Comparison of ENCODE assay signal across 12 cellular contexts in genomic region chr5:142059304-142059940, GRCh38. TPM values are rescaled to one million over a fixed set of nuclear protein-coding genes. Genes with fewer than 3 reads are reported as not detected.
DNase-seq lines count a peak whose midpoint lies in the region; ATAC-seq and TF ChIP-seq lines count a peak whose summit lies in the region.
"Had no signal": no experiment of that assay in that cellular context is flagged by ENCODE, and none has a peak within 500 bp of the region (broad histone marks: within the 10 kb centered on the region; RNA-seq: fewer than 3 reads in every experiment).

No MANE protein-coding gene starts in this region.

- no peaks in the 10 kb centered on the region for H3K27me3 Mint-ChIP-seq in mesothelial cell of epicardium (ENCODE audit: low read depth)
- no peaks in the 10 kb centered on the region for H3K27me3 Mint-ChIP-seq in activated T-helper 2 cell treated with anti-CD3 and anti-CD28 coated beads, Interferon-gamma antibody, Interleukin-2, Interleukin-4, amounts not matched to agents 10 μg/mL and 5 μg/mL and 100 μg/mL, durations not matched to agents 14 hours and 24 hours and 36 hours (ENCODE audit: low read depth)
- H3K27me3 Mint-ChIP-seq in effector memory CD8-positive, alpha-beta T cell = no peaks in the 10 kb centered on the region

- H3K27ac Mint-ChIP-seq in mesothelial cell of epicardium = peak overlapping the region; percentile 7
- H3K27ac Mint-ChIP-seq in activated T-helper 2 cell treated with anti-CD3 and anti-CD28 coated beads, Interferon-gamma antibody, Interleukin-2, Interleukin-4, amounts not matched to agents 10 μg/mL and 5 μg/mL and 100 μg/mL, durations not matched to agents 14 hours and 24 hours and 36 hours = no peak overlapping the region
- H3K27ac Mint-ChIP-seq in effector memory CD8-positive, alpha-beta T cell = no peak overlapping the region
- H3K27ac Mint-ChIP-seq: dendritic cell treated with granulocyte-macrophage colony-stimulating factor and Interleukin-4, amounts not matched to agents 40 ng/mL and 50 ng/mL, for 4 days had no signal

- peaks cover 47% of the 10 kb centered on the region for H3K4me1 Mint-ChIP-seq in mesothelial cell of epicardium
- H3K4me1 Mint-ChIP-seq in activated T-helper 2 cell treated with anti-CD3 and anti-CD28 coated beads, Interferon-gamma antibody, Interleukin-2, Interleukin-4, amounts not matched to agents 10 μg/mL and 5 μg/mL and 100 μg/mL, durations not matched to agents 14 hours and 24 hours and 36 hours (ENCODE audit: low read depth) = peaks cover 17% of the 10 kb centered on the region
- peaks cover 12% of the 10 kb centered on the region in 2 donors for H3K4me1 Mint-ChIP-seq in effector memory CD8-positive, alpha-beta T cell (ENCODE audit: low read depth in 2 of 2)

- no peaks in the 10 kb centered on the region for H3K9me3 ChIP-seq in esophagus squamous epithelium
- H3K9me3 ChIP-seq: neutrophil had no signal

- ATAC-seq in effector memory CD8-positive, alpha-beta T cell (replicated peaks) = no peak

- WGBS in esophagus squamous epithelium, 2 donors = 76 to 82% methylated on average over 1 of the region's 1 CpG

- TF ChIP-seq CTCF in NB4 (IDR thresholded peaks at IDR 0.05; ENCODE audit: low read depth, low read length) = no peak
- TF ChIP-seq CTCF in coronary artery (IDR thresholded peaks at IDR 0.05) = no peak
- no peak for TF ChIP-seq CTCF in mesothelial cell of epicardium (IDR thresholded peaks at IDR 0.05; ENCODE audit: unreplicated experiment)
- no peak for TF ChIP-seq CTCF in esophagus squamous epithelium (IDR thresholded peaks at IDR 0.05)

- DNase-seq in EH (ENCODE audit: low read depth) = peak; percentile 46
- DNase-seq in NB4 (ENCODE audit: low read depth) = peak; percentile 10
- no peak for DNase-seq in coronary artery (ENCODE audit: low spot score)
- no peak for DNase-seq in mesothelial cell of epicardium (ENCODE audit: low spot score in 2 of 2, unreplicated experiment in 2 of 2)
- no peak for DNase-seq in activated T-helper 2 cell treated with anti-CD3 and anti-CD28 coated beads, Interferon-gamma antibody, Interleukin-2, Interleukin-4, amounts not matched to agents 10 μg/mL and 5 μg/mL and 100 μg/mL, durations not matched to agents 14 hours and 24 hours and 36 hours (ENCODE audit: low spot score)
- DNase-seq in esophagus squamous epithelium (lab: John Stamatoyannopoulos, UW) = no peak
- DNase-seq in effector memory CD8-positive, alpha-beta T cell = no peak
- DNase-seq in NCI-H774 (lab: John Stamatoyannopoulos, UW) = no peak
- DNase-seq: MM.1S; stimulated activated CD4-positive, alpha-beta T cell treated with anti-CD3 and anti-CD28 coated beads, Interleukin-4, amount 100 ng/mL, for 1 hour had no signal

- intact Hi-C loops in activated T-helper 2 cell treated with anti-CD3 and anti-CD28 coated beads, Interferon-gamma antibody, Interleukin-2, Interleukin-4, amounts not matched to agents 10 μg/mL and 5 μg/mL and 100 μg/mL, durations not matched to agents 14 hours and 24 hours and 36 hours (cut with micrococcal nuclease) = no loop called here
- intact Hi-C loops in esophagus squamous epithelium (cut with DNase I) = no loop called here

- no peaks in the 10 kb centered on the region for H3K27me3 ChIP-seq in esophagus squamous epithelium
- H3K27me3 ChIP-seq: neutrophil had no signal

- TF ChIP-seq POLR2A in NB4 (IDR thresholded peaks at IDR 0.05; ENCODE audit: extremely low read depth, insufficient read length) (no peak), esophagus squamous epithelium (IDR thresholded peaks at IDR 0.05) (no peak)

- no peaks in the 10 kb centered on the region for H3K36me3 Mint-ChIP-seq in mesothelial cell of epicardium
- H3K36me3 Mint-ChIP-seq in activated T-helper 2 cell treated with anti-CD3 and anti-CD28 coated beads, Interferon-gamma antibody, Interleukin-2, Interleukin-4, amounts not matched to agents 10 μg/mL and 5 μg/mL and 100 μg/mL, durations not matched to agents 14 hours and 24 hours and 36 hours (ENCODE audit: low read depth) = no peaks in the 10 kb centered on the region
- H3K36me3 Mint-ChIP-seq in effector memory CD8-positive, alpha-beta T cell (ENCODE audit: insufficient read depth) = no peaks in the 10 kb centered on the region

- H3K4me1 ChIP-seq in esophagus squamous epithelium = peaks cover 0 to 29% (median 11%) of the 10 kb centered on the region in 3 donors

- H3K27ac ChIP-seq in coronary artery (peak overlapping the region; percentile 52 to 57), esophagus squamous epithelium (no peak overlapping the region)
- H3K27ac ChIP-seq: neutrophil had no signal

- no peaks in the 10 kb centered on the region for H3K9me3 Mint-ChIP-seq in mesothelial cell of epicardium
- H3K9me3 Mint-ChIP-seq in activated T-helper 2 cell treated with anti-CD3 and anti-CD28 coated beads, Interferon-gamma antibody, Interleukin-2, Interleukin-4, amounts not matched to agents 10 μg/mL and 5 μg/mL and 100 μg/mL, durations not matched to agents 14 hours and 24 hours and 36 hours = no peaks in the 10 kb centered on the region
- H3K9me3 Mint-ChIP-seq in effector memory CD8-positive, alpha-beta T cell = no peaks in the 10 kb centered on the region
- H3K9me3 Mint-ChIP-seq: dendritic cell treated with granulocyte-macrophage colony-stimulating factor and Interleukin-4, amounts not matched to agents 40 ng/mL and 50 ng/mL, for 4 days had no signal

- H3K4me3 ChIP-seq in NB4 (ENCODE audit: low read depth, low read length) (no peak overlapping the region), coronary artery (no peak overlapping the region), esophagus squamous epithelium (no peak overlapping the region)

- no peaks in the 10 kb centered on the region for H3K36me3 ChIP-seq in esophagus squamous epithelium
- H3K36me3 ChIP-seq: neutrophil had no signal

- no peak overlapping the region for H3K4me3 Mint-ChIP-seq in mesothelial cell of epicardium
- H3K4me3 Mint-ChIP-seq in activated T-helper 2 cell treated with anti-CD3 and anti-CD28 coated beads, Interferon-gamma antibody, Interleukin-2, Interleukin-4, amounts not matched to agents 10 μg/mL and 5 μg/mL and 100 μg/mL, durations not matched to agents 14 hours and 24 hours and 36 hours (ENCODE audit: low read depth) = no peak overlapping the region
- no peak overlapping the region for H3K4me3 Mint-ChIP-seq in effector memory CD8-positive, alpha-beta T cell
- H3K4me3 Mint-ChIP-seq: dendritic cell treated with granulocyte-macrophage colony-stimulating factor and Interleukin-4, amounts not matched to agents 40 ng/mL and 50 ng/mL, for 4 days had no signal

RNA-seq across cellular contexts. Expression of gene GNPDA1, which starts 46.6 kb away (rescaled TPM):
- total RNA-seq in mesothelial cell of epicardium (55.0 to 56.6 TPM (median 55.1 TPM) in 3 replicates), esophagus squamous epithelium (10 to 100 TPM; 12.3 to 42.6 (median 21.1) TPM)
- 35.8 and 43.7 TPM in 2 replicates for total RNA-seq in activated T-helper 2 cell treated with anti-CD3 and anti-CD28 coated beads, Interferon-gamma antibody, Interleukin-2, Interleukin-4, amounts not matched to agents 10 μg/mL and 5 μg/mL and 100 μg/mL, durations not matched to agents 14 hours and 24 hours and 36 hours

RNA-seq across cellular contexts. Expression of gene NDFIP1, which starts 49.2 kb away (rescaled TPM):
- 63.2 to 67.9 TPM (median 66.1 TPM) in 3 replicates for total RNA-seq in mesothelial cell of epicardium
- 118 and 121 TPM in 2 replicates for total RNA-seq in activated T-helper 2 cell treated with anti-CD3 and anti-CD28 coated beads, Interferon-gamma antibody, Interleukin-2, Interleukin-4, amounts not matched to agents 10 μg/mL and 5 μg/mL and 100 μg/mL, durations not matched to agents 14 hours and 24 hours and 36 hours
- total RNA-seq in esophagus squamous epithelium = 10 to 100 TPM; 34.1 to 82.6 (median 38.9) TPM

Comparison
In these comparisons a context has a peak if more than half of its experiments do, and no peak if none do; other contexts are left out.
1. DNase-seq: peak in EH (single experiment) and NB4 (single experiment); none in coronary artery (single experiment), mesothelial cell of epicardium (0 of 2), activated T-helper 2 cell treated with anti-CD3 and anti-CD28 coated beads, Interferon-gamma antibody, Interleukin-2, Interleukin-4, amounts not matched to agents 10 μg/mL and 5 μg/mL and 100 μg/mL, durations not matched to agents 14 hours and 24 hours and 36 hours (single experiment), esophagus squamous epithelium (single experiment), effector memory CD8-positive, alpha-beta T cell (0 of 3) and NCI-H774 (single experiment).
2. H3K27ac ChIP-seq: peak in coronary artery (2 of 2); none in esophagus squamous epithelium (0 of 4).